In the genomic region with DNA sequence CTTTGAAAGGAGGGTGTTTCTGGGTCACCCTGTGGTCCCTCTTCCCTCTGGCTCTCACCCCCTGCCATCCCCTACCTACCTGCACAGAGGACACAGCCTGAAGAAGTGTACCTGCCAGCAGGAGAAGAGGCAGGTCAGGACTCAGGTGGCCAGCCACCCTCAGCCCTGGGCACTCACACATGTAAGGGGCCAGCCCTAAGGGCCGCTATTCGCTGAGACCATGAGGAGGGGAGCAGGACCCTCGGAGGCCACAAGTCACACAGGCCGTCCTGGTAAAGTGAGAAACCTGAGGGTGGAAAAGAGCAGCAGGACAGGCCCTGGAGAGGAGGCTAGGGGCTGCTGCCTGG, we compare ENCODE assay signal across 8 cellular contexts. TPM values are rescaled to one million over a fixed set of nuclear protein-coding genes. Genes with fewer than 3 reads are reported as not detected.
DNase-seq lines count a peak whose midpoint lies in the region; ATAC-seq, FAIRE-seq and TF ChIP-seq lines count a peak whose summit lies in the region.

No MANE protein-coding gene starts in this region.

- H3K27ac Mint-ChIP-seq in activated T-helper 2 cell treated with anti-CD3 and anti-CD28 coated beads, Interferon-gamma antibody, Interleukin-2, Interleukin-4, amounts not matched to agents 10 μg/mL and 5 μg/mL and 100 μg/mL, durations not matched to agents 14 hours and 24 hours and 36 hours, result peak overlapping the region; percentile 96

- no peak for FAIRE-seq in HTR-8/SVneo (lab: Jason Lieb, UNC)

- H3K36me3 ChIP-seq in tibial artery, result peaks cover 0 to 23% (median 0%) of the 10 kb centered on the region in 3 donors

- H3K27me3 Mint-ChIP-seq in activated T-cell treated with anti-CD3 and anti-CD28 coated beads, Interleukin-2, amount 50 U/mL, for 4 hours (ENCODE audit: low read depth), result no peaks in the 10 kb centered on the region
- no peaks in the 10 kb centered on the region for H3K27me3 Mint-ChIP-seq in activated T-helper 2 cell treated with anti-CD3 and anti-CD28 coated beads, Interferon-gamma antibody, Interleukin-2, Interleukin-4, amounts not matched to agents 10 μg/mL and 5 μg/mL and 100 μg/mL, durations not matched to agents 14 hours and 24 hours and 36 hours (ENCODE audit: low read depth)

- peaks cover 52% of the 10 kb centered on the region for H3K4me1 Mint-ChIP-seq in activated T-cell treated with anti-CD3 and anti-CD28 coated beads, Interleukin-2, amount 50 U/mL, for 4 hours (ENCODE audit: low read depth)
- peaks cover 37% of the 10 kb centered on the region for H3K4me1 Mint-ChIP-seq in activated T-helper 2 cell treated with anti-CD3 and anti-CD28 coated beads, Interferon-gamma antibody, Interleukin-2, Interleukin-4, amounts not matched to agents 10 μg/mL and 5 μg/mL and 100 μg/mL, durations not matched to agents 14 hours and 24 hours and 36 hours (ENCODE audit: low read depth)

- intact Hi-C loops in activated T-helper 2 cell treated with anti-CD3 and anti-CD28 coated beads, Interferon-gamma antibody, Interleukin-2, Interleukin-4, amounts not matched to agents 10 μg/mL and 5 μg/mL and 100 μg/mL, durations not matched to agents 14 hours and 24 hours and 36 hours (cut with micrococcal nuclease), result loop anchor here (1.0 kb wide), 2 partner anchors 19 to 31 kb away; a partner anchor contains a TSS
- intact Hi-C loops in tibial artery (cut with DNase I; ENCODE audit: low total_unique reads), result loop anchor here (2.0 kb wide), 1 partner anchor 19 kb away; a partner anchor contains a TSS

- TF ChIP-seq CTCF in tibial artery (IDR thresholded peaks at IDR 0.05), result no peak

- H3K4me3 ChIP-seq in tibial artery, result peak overlapping the region; percentile 55 to 58

- no peaks in the 10 kb centered on the region for H3K9me3 ChIP-seq in tibial artery

- H3K4me3 Mint-ChIP-seq in activated T-cell treated with anti-CD3 and anti-CD28 coated beads, Interleukin-2, amount 50 U/mL, for 4 hours, result peak overlapping the region; percentile 91
- peak overlapping the region; percentile 93 for H3K4me3 Mint-ChIP-seq in activated T-helper 2 cell treated with anti-CD3 and anti-CD28 coated beads, Interferon-gamma antibody, Interleukin-2, Interleukin-4, amounts not matched to agents 10 μg/mL and 5 μg/mL and 100 μg/mL, durations not matched to agents 14 hours and 24 hours and 36 hours (ENCODE audit: low read depth)

- H3K4me1 ChIP-seq in tibial artery, result peaks cover 0 to 28% (median 19%) of the 10 kb centered on the region in 4 donors

- DNase-seq in activated T-cell treated with anti-CD3 and anti-CD28 coated beads, Interleukin-2, amount 50 U/mL, for 4 hours, result no peak
- DNase-seq in activated T-cell treated with anti-CD3 and anti-CD28 coated beads, Interleukin-2, amount 50 U/mL, for 1 hour, result no peak
- DNase-seq in activated T-helper 2 cell treated with anti-CD3 and anti-CD28 coated beads, Interferon-gamma antibody, Interleukin-2, Interleukin-4, amounts not matched to agents 10 μg/mL and 5 μg/mL and 100 μg/mL, durations not matched to agents 14 hours and 24 hours and 36 hours (ENCODE audit: low spot score), result no peak
- no peak for DNase-seq in tibial artery
- DNase-seq in NCI-H2081 (lab: John Stamatoyannopoulos, UW), result no peak
- DNase-seq in effector CD4-positive, alpha-beta T cell, result no peak
- DNase-seq in HTR-8/SVneo (ENCODE audit: insufficient read length, low spot score), result no peak

- H3K27ac ChIP-seq in layer of hippocampus (ENCODE audit: low read depth, low read length) (peak overlapping the region; percentile 90), tibial artery (peak overlapping the region; percentile 88 to 96)

- peaks cover 6% of the 10 kb centered on the region for H3K36me3 Mint-ChIP-seq in activated T-cell treated with anti-CD3 and anti-CD28 coated beads, Interleukin-2, amount 50 U/mL, for 4 hours (ENCODE audit: insufficient read depth)
- peaks cover 35% of the 10 kb centered on the region for H3K36me3 Mint-ChIP-seq in activated T-helper 2 cell treated with anti-CD3 and anti-CD28 coated beads, Interferon-gamma antibody, Interleukin-2, Interleukin-4, amounts not matched to agents 10 μg/mL and 5 μg/mL and 100 μg/mL, durations not matched to agents 14 hours and 24 hours and 36 hours (ENCODE audit: low read depth)

- ATAC-seq in activated T-cell treated with anti-CD3 and anti-CD28 coated beads, Interleukin-2, amount 50 U/mL, for 4 hours, result no peak

- H3K9me3 Mint-ChIP-seq in activated T-cell treated with anti-CD3 and anti-CD28 coated beads, Interleukin-2, amount 50 U/mL, for 4 hours, result no peaks in the 10 kb centered on the region
- no peaks in the 10 kb centered on the region for H3K9me3 Mint-ChIP-seq in activated T-helper 2 cell treated with anti-CD3 and anti-CD28 coated beads, Interferon-gamma antibody, Interleukin-2, Interleukin-4, amounts not matched to agents 10 μg/mL and 5 μg/mL and 100 μg/mL, durations not matched to agents 14 hours and 24 hours and 36 hours

- H3K27me3 ChIP-seq in layer of hippocampus (ENCODE audit: control insufficient read depth, insufficient read depth, low read length), result no peaks in the 10 kb centered on the region
- H3K27me3 ChIP-seq in tibial artery, result no peaks in the 10 kb centered on the region

RNA-seq across cellular contexts. Expression of a gene that starts 1.2 kb away (rescaled TPM):
- 10 to 100 TPM; 59.8 to 72.6 (median 70.1) TPM for total RNA-seq in activated T-cell treated with anti-CD3 and anti-CD28 coated beads, Interleukin-2, amount 50 U/mL, for 4 hours
- total RNA-seq in activated T-helper 2 cell treated with anti-CD3 and anti-CD28 coated beads, Interferon-gamma antibody, Interleukin-2, Interleukin-4, amounts not matched to agents 10 μg/mL and 5 μg/mL and 100 μg/mL, durations not matched to agents 14 hours and 24 hours and 36 hours, result 86.4 and 87.0 TPM in 2 replicates

RNA-seq across cellular contexts. Expression of a gene that starts 19.7 kb away (rescaled TPM):
- 10 to 100 TPM; 35.9 to 38.3 (median 37.2) TPM for total RNA-seq in activated T-cell treated with anti-CD3 and anti-CD28 coated beads, Interleukin-2, amount 50 U/mL, for 4 hours
- 46.0 and 51.6 TPM in 2 replicates for total RNA-seq in activated T-helper 2 cell treated with anti-CD3 and anti-CD28 coated beads, Interferon-gamma antibody, Interleukin-2, Interleukin-4, amounts not matched to agents 10 μg/mL and 5 μg/mL and 100 μg/mL, durations not matched to agents 14 hours and 24 hours and 36 hours

RNA-seq across cellular contexts. Expression of a gene that starts 32.0 kb away (rescaled TPM):
- total RNA-seq in activated T-cell treated with anti-CD3 and anti-CD28 coated beads, Interleukin-2, amount 50 U/mL, for 4 hours, result 10 to 100 TPM; 14.9 to 16.4 (median 16.1) TPM
- total RNA-seq in activated T-helper 2 cell treated with anti-CD3 and anti-CD28 coated beads, Interferon-gamma antibody, Interleukin-2, Interleukin-4, amounts not matched to agents 10 μg/mL and 5 μg/mL and 100 μg/mL, durations not matched to agents 14 hours and 24 hours and 36 hours, result 27.1 TPM in 2 replicates

RNA-seq across cellular contexts. Expression of a gene that starts 48.3 kb away (rescaled TPM):
- total RNA-seq in activated T-cell treated with anti-CD3 and anti-CD28 coated beads, Interleukin-2, amount 50 U/mL, for 4 hours, result 1 to 10 TPM; 3.4 to 4.7 (median 4.0) TPM
- total RNA-seq in activated T-helper 2 cell treated with anti-CD3 and anti-CD28 coated beads, Interferon-gamma antibody, Interleukin-2, Interleukin-4, amounts not matched to agents 10 μg/mL and 5 μg/mL and 100 μg/mL, durations not matched to agents 14 hours and 24 hours and 36 hours, result 6.7 and 6.9 TPM in 2 replicates
